In the genomic region with DNA sequence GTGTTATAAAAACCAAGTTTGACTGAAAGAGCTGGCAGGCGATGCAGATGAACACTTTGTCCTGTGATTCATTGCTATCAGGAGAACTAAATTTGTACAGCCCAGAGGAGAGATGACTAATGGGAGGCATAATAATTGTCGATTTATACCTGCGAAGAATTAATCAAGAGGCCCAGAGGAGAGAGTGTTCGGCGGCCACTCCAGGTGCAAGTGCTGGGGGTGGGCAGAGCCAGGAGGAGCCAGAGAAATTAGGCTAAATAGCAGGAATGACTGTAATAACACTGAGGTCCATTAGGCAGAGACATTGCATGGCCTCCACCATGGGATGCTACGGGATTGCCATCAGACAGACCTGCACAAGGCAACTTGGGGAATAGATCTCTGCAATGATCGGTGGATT, we compare ENCODE assay signal across 26 cellular contexts.
"Had no signal": no experiment of that assay in that cellular context is flagged by ENCODE, and none has a peak within 500 bp of the region (broad histone marks: within the 10 kb centered on the region; RNA-seq: fewer than 3 reads in every experiment).

No MANE protein-coding gene starts in this region.

- H3K27ac ChIP-seq: esophagus squamous epithelium, parathyroid adenoma, psoas muscle, right atrium auricular region, spleen, thoracic aorta, uterus, VCaP had no signal

- DNase-seq: activated CD4-positive, alpha-beta T cell treated with anti-CD3 and anti-CD28 coated beads for 4 hours; activated CD4-positive, alpha-beta T cell treated with anti-CD3 and anti-CD28 coated beads, Interleukin-2, amount 50 U/mL, for 4 hours; activated CD8-positive, alpha-beta memory T cell treated with anti-CD3 and anti-CD28 coated beads for 24 hours; activated CD8-positive, alpha-beta memory T cell treated with anti-CD3 and anti-CD28 coated beads, Interleukin-2, amount 50 U/mL, for 4 hours; activated gamma-delta T cell; activated naive CD4-positive, alpha-beta T cell treated with anti-CD3 and anti-CD28 coated beads, Interleukin-2, amount 10 ng/mL, durations not matched to agents 7 days and 5 days; activated naive CD8-positive, alpha-beta T cell treated with anti-CD3 and anti-CD28 coated beads, Interleukin-2, amount 10 ng/mL, durations not matched to agents 7 days and 5 days; activated T-cell treated with anti-CD3 and anti-CD28 coated beads, Interleukin-2, amount 50 U/mL, for 24 hours; central memory CD4-positive, alpha-beta T cell; esophagus squamous epithelium; foreskin melanocyte; left cardiac atrium; mammary epithelial cell; naive B cell; psoas muscle; spleen; stimulated activated naive CD4-positive, alpha-beta T cell treated with Interleukin-2 at 50 U/mL for 16 hours; T-helper 9 cell; trophoblast cell; uterus had no signal

- FAIRE-seq: keratinocyte, TTC549 had no signal
